ENCODE assay signal across 27 cellular contexts in genomic region chr5:72041643-72042042, GRCh38.
"Had no signal": no experiment of that assay in that cellular context is flagged by ENCODE, and none has a peak within 500 bp of the region (broad histone marks: within the 10 kb centered on the region; RNA-seq: fewer than 3 reads in every experiment).

No MANE protein-coding gene starts in this region.

- H3K4me1 ChIP-seq: colonic mucosa, lower lobe of right lung, pancreas, suprapubic skin, transverse colon, upper lobe of right lung, uterus had no signal

- H3K27me3 ChIP-seq: colonic mucosa, neutrophil, pancreas, suprapubic skin, transverse colon, upper lobe of right lung, uterus had no signal

- H3K9me3 ChIP-seq: colonic mucosa, lower lobe of right lung, mucosa of descending colon, neutrophil, pancreas, suprapubic skin, transverse colon, upper lobe of right lung, uterus had no signal

- DNase-seq: colonic mucosa; effector CD8-positive, alpha-beta T cell; endodermal cell; foreskin melanocyte; glutamatergic neuron; lower lobe of right lung; mucosa of descending colon; naive B cell; pancreas; retina; stimulated activated CD4-positive, alpha-beta T cell treated with anti-CD3 and anti-CD28 coated beads, Interleukin-12 subunit alpha, Interleukin-12 subunit beta, amount 100 ng/mL, for 4 hours; stimulated activated CD4-positive, alpha-beta T cell treated with anti-CD3 and anti-CD28 coated beads, Interleukin-1b, Interleukin-23, amount 100 ng/mL, for 48 hours; stimulated activated CD4-positive, alpha-beta T cell treated with anti-CD3 and anti-CD28 coated beads, Interleukin-4, amount 100 ng/mL, for 1 hour; stimulated activated CD8-positive, alpha-beta memory T cell treated with anti-CD3 and anti-CD28 coated beads, Interleukin-4, amount 100 ng/mL, for 48 hours; stimulated activated naive CD4-positive, alpha-beta T cell; stimulated activated naive CD8-positive, alpha-beta T cell treated with anti-CD3 and anti-CD28 coated beads, Interleukin-15, amount 100 ng/mL, for 72 hours; transverse colon; upper lobe of right lung; uterus had no signal

- H3K36me3 ChIP-seq: colonic mucosa, lower lobe of right lung, neutrophil, pancreas, suprapubic skin, transverse colon, upper lobe of right lung, uterus had no signal

- H3K4me3 ChIP-seq: colonic mucosa, lower lobe of right lung, mucosa of descending colon, pancreas, smooth muscle cell, suprapubic skin, transverse colon, upper lobe of right lung, uterus had no signal

- H3K4me2 ChIP-seq: smooth muscle cell had no signal

- ATAC-seq: esophagus mucosa; left lobe of liver; lower lobe of right lung; mucosa of descending colon; natural killer cell treated with Interleukin-12 subunit alpha and Interleukin-12 subunit beta and Interleukin-15 and Interleukin-18, amount 100 ng/mL, for 72 hours; pancreas; sciatic nerve; stimulated activated naive CD8-positive, alpha-beta T cell treated with anti-CD3 and anti-CD28 coated beads, Interleukin-15, amount 100 ng/mL, for 72 hours; upper lobe of right lung had no signal

- H3K27ac ChIP-seq: colonic mucosa, epithelial cell of prostate, lower lobe of right lung, neutrophil, pancreas, suprapubic skin, transverse colon, upper lobe of right lung, uterus had no signal
